ENCODE assay signal across 19 cellular contexts in genomic region chr1:2163205-2163604, GRCh38. TPM values are rescaled to one million over a fixed set of nuclear protein-coding genes. Genes with fewer than 3 reads are reported as not detected.
DNase-seq lines count a peak whose midpoint lies in the region; ATAC-seq lines count a peak whose summit lies in the region.
"Had no signal": no experiment of that assay in that cellular context is flagged by ENCODE, and none has a peak within 500 bp of the region (broad histone marks: within the 10 kb centered on the region; RNA-seq: fewer than 3 reads in every experiment).

No MANE protein-coding gene starts in this region.

- peaks cover 9% of the 10 kb centered on the region for H3K4me1 Mint-ChIP-seq in activated CD8-positive, alpha-beta T cell treated with anti-CD3 and anti-CD28 coated beads, Interleukin-2, amount 10 ng/mL, durations not matched to agents 7 days and 5 days (ENCODE audit: low read depth)
- H3K4me1 Mint-ChIP-seq: B cell, endodermal cell had no signal

- POLR2A ChIA-PET in activated CD8-positive, alpha-beta T cell treated with anti-CD3 and anti-CD28 coated beads, Interleukin-2, amount 10 ng/mL, durations not matched to agents 7 days and 5 days (lab: Charles Lee), result no interaction called here

- peak overlapping the region; percentile 73 for H3K27ac Mint-ChIP-seq in activated CD8-positive, alpha-beta T cell treated with anti-CD3 and anti-CD28 coated beads, Interleukin-2, amount 10 ng/mL, durations not matched to agents 7 days and 5 days
- H3K27ac Mint-ChIP-seq: activated T-helper 17 cell treated with anti-CD3 and anti-CD28 coated beads, Interleukin-2, amount 50 U/mL, for 72 hours; B cell; endodermal cell had no signal

- no peaks in the 10 kb centered on the region for H3K27me3 Mint-ChIP-seq in activated CD8-positive, alpha-beta T cell treated with anti-CD3 and anti-CD28 coated beads, Interleukin-2, amount 10 ng/mL, durations not matched to agents 7 days and 5 days (ENCODE audit: low read depth)
- H3K27me3 Mint-ChIP-seq: activated T-helper 17 cell treated with anti-CD3 and anti-CD28 coated beads, Interleukin-2, amount 50 U/mL, for 72 hours; B cell had no signal

- DNase-seq in D341Med (ENCODE audit: low spot score), result peak; percentile 72
- DNase-seq in H7, result peak; percentile 62
- DNase-seq in activated CD8-positive, alpha-beta T cell treated with anti-CD3 and anti-CD28 coated beads, Interleukin-2, amount 10 ng/mL, durations not matched to agents 7 days and 5 days, result peak; percentile 29
- DNase-seq in iPS-NIHi7 (ENCODE audit: extremely low spot score), result peak; percentile 40
- no peak for DNase-seq in NCI-H1694 treated with DMSO at 0.1 percent for 48 hours (lab: John Stamatoyannopoulos, UW)
- no peak for DNase-seq in NCI-H1105 (lab: John Stamatoyannopoulos, UW)
- DNase-seq in globus pallidus (ENCODE audit: low spot score), result no peak
- no peak for DNase-seq in NCI-H748 treated with DMSO at 0.1 percent for 48 hours (lab: John Stamatoyannopoulos, UW)
- DNase-seq: endodermal cell, hippocampal formation, MG63, midbrain, NCI-H2029 treated with DMSO at 0.1 percent for 48 hours, NCI-H446 treated with DMSO at 0.1 percent for 48 hours, Right ventricle myocardium superior, T-helper 1 cell had no signal

- H3K4me3 ChIP-seq in H7 (ENCODE audit: insufficient read depth, low read depth, low read length), result no peak overlapping the region
- H3K4me3 ChIP-seq: MG63, thoracic aorta had no signal

- H3K36me3 Mint-ChIP-seq in activated CD8-positive, alpha-beta T cell treated with anti-CD3 and anti-CD28 coated beads, Interleukin-2, amount 10 ng/mL, durations not matched to agents 7 days and 5 days (ENCODE audit: low read depth), result peaks cover 3% of the 10 kb centered on the region

- CTCF ChIA-PET in activated CD8-positive, alpha-beta T cell treated with anti-CD3 and anti-CD28 coated beads, Interleukin-2, amount 10 ng/mL, durations not matched to agents 7 days and 5 days (lab: Charles Lee), result interaction anchor here (0.8 to 3.1 kb wide), 6 partner anchors 10 to 52 kb away, joined by 3 to 17 read pairs (median 4); partner anchors contain the start of gene FAAP20

- no peak for ATAC-seq in activated CD8-positive, alpha-beta T cell treated with anti-CD3 and anti-CD28 coated beads, Interleukin-2, amount 10 ng/mL, durations not matched to agents 7 days and 5 days
- ATAC-seq: activated T-helper 17 cell treated with anti-CD3 and anti-CD28 coated beads, Interleukin-2, amount 50 U/mL, for 72 hours had no signal

- H3K36me3 ChIP-seq in H7 (replicated peaks; ENCODE audit: control insufficient read depth, insufficient read depth, low read length), result no peaks in the 10 kb centered on the region; the same call in 1 of the 2 replicates
- H3K36me3 ChIP-seq: MG63, thoracic aorta had no signal

- no peaks in the 10 kb centered on the region for H3K9me3 Mint-ChIP-seq in activated CD8-positive, alpha-beta T cell treated with anti-CD3 and anti-CD28 coated beads, Interleukin-2, amount 10 ng/mL, durations not matched to agents 7 days and 5 days (ENCODE audit: insufficient read depth)
- H3K9me3 Mint-ChIP-seq: activated T-helper 17 cell treated with anti-CD3 and anti-CD28 coated beads, Interleukin-2, amount 50 U/mL, for 72 hours had no signal

- H3K27me3 ChIP-seq in H7 (ENCODE audit: control insufficient read depth, insufficient read depth, low read length), result no peaks in the 10 kb centered on the region
- H3K27me3 ChIP-seq: MG63 had no signal

- H3K4me3 Mint-ChIP-seq in activated CD8-positive, alpha-beta T cell treated with anti-CD3 and anti-CD28 coated beads, Interleukin-2, amount 10 ng/mL, durations not matched to agents 7 days and 5 days, result no peak overlapping the region
- H3K4me3 Mint-ChIP-seq: activated T-helper 17 cell treated with anti-CD3 and anti-CD28 coated beads, Interleukin-2, amount 50 U/mL, for 72 hours; B cell; endodermal cell had no signal

RNA-seq across cellular contexts. Expression of gene FAAP20, which starts 31.4 kb away (rescaled TPM):
- 60.5 and 69.9 TPM in 2 replicates for total RNA-seq in H7 (2014; rRNA removed; shearing (Covaris generic))
- 10 to 100 TPM; 69.7 to 74.4 TPM for total RNA-seq in activated CD8-positive, alpha-beta T cell treated with anti-CD3 and anti-CD28 coated beads, Interleukin-2, amount 10 ng/mL, durations not matched to agents 7 days and 5 days

Comparison
In these comparisons a context has a peak if more than half of its experiments do, and no peak if none do; other contexts are left out.
1. DNase-seq: peak in D341Med (single experiment), H7 (single experiment), activated CD8-positive, alpha-beta T cell treated with anti-CD3 and anti-CD28 coated beads, Interleukin-2, amount 10 ng/mL, durations not matched to agents 7 days and 5 days (single experiment) and iPS-NIHi7 (single experiment); none in NCI-H1694 treated with DMSO at 0.1 percent for 48 hours (single experiment), NCI-H1105 (single experiment), globus pallidus (single experiment) and NCI-H748 treated with DMSO at 0.1 percent for 48 hours (single experiment).